Comparison of ENCODE assay signal across 15 cellular contexts in genomic region chr2:174666312-174666711, GRCh38.
DNase-seq lines count a peak whose midpoint lies in the region; ATAC-seq and TF ChIP-seq lines count a peak whose summit lies in the region.
"Had no signal": no experiment of that assay in that cellular context is flagged by ENCODE, and none has a peak within 500 bp of the region (broad histone marks: within the 10 kb centered on the region; RNA-seq: fewer than 3 reads in every experiment).

No MANE protein-coding gene starts in this region.

- TF ChIP-seq POLR2A in sigmoid colon (IDR thresholded peaks at IDR 0.05) (no peak), lower leg skin (IDR thresholded peaks at IDR 0.05) (no peak)

- no peaks in the 10 kb centered on the region for H3K36me3 ChIP-seq in sigmoid colon
- H3K36me3 ChIP-seq: BE2C had no signal

- H3K4me1 Mint-ChIP-seq in progenitor cell of endocrine pancreas (ENCODE audit: low read depth) = peaks cover 3% of the 10 kb centered on the region

- H3K4me1 ChIP-seq in sigmoid colon = peaks cover 0 to 77% (median 69%) of the 10 kb centered on the region in 4 donors
- H3K4me1 ChIP-seq: BE2C had no signal

- no peaks in the 10 kb centered on the region for H3K27me3 ChIP-seq in sigmoid colon
- H3K27me3 ChIP-seq: BE2C had no signal

- DNase-seq in GF-D8 (lab: John Stamatoyannopoulos, UW) = peak; percentile 91
- DNase-seq in SKM-1 (lab: John Stamatoyannopoulos, UW; ENCODE audit: unreplicated experiment) = peak; percentile 86
- DNase-seq in left ventricle myocardium superior = no peak
- DNase-seq in sigmoid colon = no peak
- no peak for DNase-seq in lower leg skin (ENCODE audit: low spot score in 2 of 2)
- DNase-seq in progenitor cell of endocrine pancreas (ENCODE audit: low spot score, unreplicated experiment) = no peak
- no peak for DNase-seq in stimulated activated CD4-positive, alpha-beta T cell treated with anti-CD3 and anti-CD28 coated beads, Interleukin-4, amount 100 ng/mL, for 4 hours
- DNase-seq: activated CD8-positive, alpha-beta memory T cell treated with anti-CD3 and anti-CD28 coated beads for 24 hours; activated naive CD4-positive, alpha-beta T cell treated with anti-CD3 and anti-CD28 coated beads, Interleukin-2, amount 50 U/mL, for 16 hours; BE2C; immature natural killer cell; PC-3; stimulated activated CD4-positive, alpha-beta T cell treated with anti-CD3 and anti-CD28 coated beads, Interleukin-15, amount 100 ng/mL, for 24 hours had no signal

- TF ChIP-seq EP300 in sigmoid colon (IDR thresholded peaks at IDR 0.05) = no peak

- intact Hi-C loops in left ventricle myocardium superior (cut with micrococcal nuclease) (no loop called here), sigmoid colon (cut with DNase I) (no loop called here), lower leg skin (cut with DNase I; ENCODE audit: low total_unique reads) (no loop called here)

- H3K9me3 Mint-ChIP-seq in progenitor cell of endocrine pancreas (ENCODE audit: low read depth) = peaks cover 2% of the 10 kb centered on the region
- H3K9me3 Mint-ChIP-seq: natural killer cell treated with Interleukin-12 subunit alpha and Interleukin-12 subunit beta and Interleukin-15 and Interleukin-18, amount 100 ng/mL, for 72 hours had no signal

- H3K27ac ChIP-seq in sigmoid colon = peak overlapping the region; percentile 17 to 65 (median 55)

- H3K4me3 Mint-ChIP-seq in progenitor cell of endocrine pancreas (ENCODE audit: low read depth) = no peak overlapping the region
- H3K4me3 Mint-ChIP-seq: immature natural killer cell; natural killer cell treated with Interleukin-12 subunit alpha and Interleukin-12 subunit beta and Interleukin-15 and Interleukin-18, amount 100 ng/mL, for 72 hours had no signal

- peaks cover 3% of the 10 kb centered on the region for H3K27me3 Mint-ChIP-seq in progenitor cell of endocrine pancreas
- H3K27me3 Mint-ChIP-seq: natural killer cell treated with Interleukin-12 subunit alpha and Interleukin-12 subunit beta and Interleukin-15 and Interleukin-18, amount 100 ng/mL, for 72 hours had no signal

- no peak overlapping the region for H3K27ac Mint-ChIP-seq in progenitor cell of endocrine pancreas

- no peak for TF ChIP-seq CTCF in sigmoid colon (IDR thresholded peaks at IDR 0.05)
- no peak for TF ChIP-seq CTCF in lower leg skin (IDR thresholded peaks at IDR 0.05)
- TF ChIP-seq CTCF in progenitor cell of endocrine pancreas (IDR thresholded peaks at IDR 0.05; ENCODE audit: unreplicated experiment) = no peak

- ATAC-seq in left ventricle myocardium superior (peak; percentile 44), HG02981 (IDR thresholded peaks at IDR 0.05; ENCODE audit: unreplicated experiment) (no peak)
- ATAC-seq: natural killer cell treated with Interleukin-12 subunit alpha and Interleukin-12 subunit beta and Interleukin-15 and Interleukin-18, amount 100 ng/mL, for 72 hours; PC-3 had no signal

- peaks cover 4% of the 10 kb centered on the region for H3K36me3 Mint-ChIP-seq in progenitor cell of endocrine pancreas (ENCODE audit: insufficient read depth)
- H3K36me3 Mint-ChIP-seq: natural killer cell treated with Interleukin-12 subunit alpha and Interleukin-12 subunit beta and Interleukin-15 and Interleukin-18, amount 100 ng/mL, for 72 hours had no signal

- H3K4me3 ChIP-seq in sigmoid colon (no peak overlapping the region), lower leg skin (ENCODE audit: low read depth, poor library complexity, severe bottlenecking) (no peak overlapping the region)

- no peaks in the 10 kb centered on the region for H3K9me3 ChIP-seq in sigmoid colon
- H3K9me3 ChIP-seq: BE2C had no signal

Comparison
In these comparisons a context has a peak if more than half of its experiments do, and no peak if none do; other contexts are left out.
1. DNase-seq: peak in GF-D8 (single experiment) and SKM-1 (single experiment); none in left ventricle myocardium superior (single experiment), sigmoid colon (single experiment), lower leg skin (0 of 2), progenitor cell of endocrine pancreas (single experiment) and stimulated activated CD4-positive, alpha-beta T cell treated with anti-CD3 and anti-CD28 coated beads, Interleukin-4, amount 100 ng/mL, for 4 hours (0 of 2).